ENCODE assay signal across 14 cellular contexts in genomic region chr1:54299037-54299436, GRCh38.
DNase-seq lines count a peak whose midpoint lies in the region; ATAC-seq and TF ChIP-seq lines count a peak whose summit lies in the region.
"Had no signal": no experiment of that assay in that cellular context is flagged by ENCODE, and none has a peak within 500 bp of the region (broad histone marks: within the 10 kb centered on the region; RNA-seq: fewer than 3 reads in every experiment).

No MANE protein-coding gene starts in this region.

- TF ChIP-seq POLR2A in prostate gland (IDR thresholded peaks at IDR 0.05) = no peak

- H3K36me3 ChIP-seq in WERI-Rb-1 = peaks cover 20% of the 10 kb centered on the region
- H3K36me3 ChIP-seq in prostate gland = no peaks in the 10 kb centered on the region

- H3K27me3 ChIP-seq in WERI-Rb-1 (ENCODE audit: insufficient read depth, low read depth, severe bottlenecking) (no peaks in the 10 kb centered on the region), prostate gland (replicated peaks; ENCODE audit: insufficient read depth) (no peaks in the 10 kb centered on the region)

- peak; percentile 74 for ATAC-seq in left ventricle myocardium superior
- ATAC-seq: activated CD4-positive, CD25-positive, alpha-beta regulatory T cell treated with anti-CD3 and anti-CD28 coated beads, Interleukin-2, amount 50 U/mL, for 24 hours; Panc1 had no signal

- no peak overlapping the region for H3K4me3 ChIP-seq in WERI-Rb-1 (ENCODE audit: low read depth, low read length)
- H3K4me3 ChIP-seq in prostate gland = no peak overlapping the region

- WGBS in prostate gland = 19% methylated on average over 5 of the region's 7 CpGs

- peak overlapping the region; percentile 80 for H3K27ac ChIP-seq in C4-2B
- peak overlapping the region; percentile 94 for H3K27ac ChIP-seq in WERI-Rb-1
- H3K27ac ChIP-seq in prostate gland = peak overlapping the region in 1 of 2 donors; percentile 58

- TF ChIP-seq CTCF in C4-2B (conservative IDR thresholded peaks at IDR 0.05) (no peak), WERI-Rb-1 (IDR thresholded peaks at IDR 0.05; ENCODE audit: low read depth, low read length) (no peak), prostate gland (IDR thresholded peaks at IDR 0.05) (no peak), GM20000 (IDR thresholded peaks at IDR 0.05; ENCODE audit: extremely low read depth, missing control alignments) (no peak)

- DNase-seq in WERI-Rb-1 = no peak
- DNase-seq in left ventricle myocardium superior = peak; percentile 53
- peak; percentile 69 for DNase-seq in prostate gland (ENCODE audit: low spot score)
- no peak for DNase-seq in GDM1 (lab: John Stamatoyannopoulos, UW)
- DNase-seq in NCI-H1092 treated with DMSO at 0.1 percent for 48 hours (lab: John Stamatoyannopoulos, UW) = no peak
- DNase-seq in GM20000 (ENCODE audit: low spot score) = no peak
- DNase-seq in NCI-H446 treated with DMSO at 0.1 percent for 48 hours (lab: John Stamatoyannopoulos, UW) = no peak
- DNase-seq: activated naive CD4-positive, alpha-beta T cell treated with anti-CD3 and anti-CD28 coated beads for 36 hours; Calu3; islet precursor cell; NCI-H2029 treated with DMSO at 0.1 percent for 48 hours had no signal

- intact Hi-C loops in left ventricle myocardium superior (cut with micrococcal nuclease) (no loop called here), prostate gland (cut with DNase I) (no loop called here)

- peaks cover 21% of the 10 kb centered on the region for H3K4me1 ChIP-seq in prostate gland (replicated peaks)

- H3K9me3 ChIP-seq in WERI-Rb-1 (ENCODE audit: severe bottlenecking) (no peaks in the 10 kb centered on the region), prostate gland (no peaks in the 10 kb centered on the region)

Comparison
In these comparisons a context has a peak if more than half of its experiments do, and no peak if none do; other contexts are left out.
1. DNase-seq: peak in left ventricle myocardium superior (single experiment) and prostate gland (single experiment); none in WERI-Rb-1 (single experiment), GDM1 (single experiment), NCI-H1092 treated with DMSO at 0.1 percent for 48 hours (single experiment), GM20000 (single experiment) and NCI-H446 treated with DMSO at 0.1 percent for 48 hours (single experiment).